1 cellular context compared by ENCODE assay signal in genomic region chr5:134019636-134020035, GRCh38.
A peak's percentile ranks its signal among the peaks of the same experiment; 100 is the strongest.
TF ChIP-seq lines count a peak whose summit lies in the region.

No MANE protein-coding gene starts in this region.

TF ChIP-seq in HepG2, 621 proteins besides CTCF, POLR2A, EP300 and RAD21:
- no peak for TF ChIP-seq U2AF2 (IDR thresholded peaks at IDR 0.05; ENCODE audit: low read depth, low read length)
- no peak for TF ChIP-seq MXD1 (CRISPR knock-in tag; IDR thresholded peaks at IDR 0.05)
- no peak for TF ChIP-seq ZNF570 (CRISPR knock-in tag; IDR thresholded peaks at IDR 0.05; ENCODE audit: borderline replicate concordance)
- no peak for TF ChIP-seq HOXA9 (CRISPR knock-in tag; IDR thresholded peaks at IDR 0.05; ENCODE audit: borderline replicate concordance)
- no peak for TF ChIP-seq USF2 (IDR thresholded peaks at IDR 0.05; ENCODE audit: low read depth, low read length)
- no peak for TF ChIP-seq USF2 (CRISPR knock-in tag; IDR thresholded peaks at IDR 0.05; ENCODE audit: borderline replicate concordance)
- 0 out of 2 replicates have a peak, but pooled peaks have one; percentile 9 for TF ChIP-seq ARID2 (CRISPR knock-in tag; IDR thresholded peaks at IDR 0.05; ENCODE audit: borderline replicate concordance)
- no peak for TF ChIP-seq TMF1 (CRISPR knock-in tag; IDR thresholded peaks at IDR 0.05; ENCODE audit: low read depth)
- no peak for TF ChIP-seq ZNF543 (CRISPR knock-in tag; IDR thresholded peaks at IDR 0.05)
- no peak for TF ChIP-seq MXD4 (CRISPR knock-in tag; IDR thresholded peaks at IDR 0.05)
- TF ChIP-seq RBFOX2 (IDR thresholded peaks at IDR 0.05; ENCODE audit: low read depth, low read length): peak; percentile 47; the same call in 1 of the 2 replicates
- peak; percentile 53 for TF ChIP-seq ZFX (CRISPR knock-in tag; IDR thresholded peaks at IDR 0.05; ENCODE audit: low read depth)
- TF ChIP-seq HDAC2 (CRISPR knock-in tag; IDR thresholded peaks at IDR 0.05): 0 out of 2 replicates have a peak, but pooled peaks have one; percentile 2
- TF ChIP-seq ZBTB3 (CRISPR knock-in tag; IDR thresholded peaks at IDR 0.05; ENCODE audit: borderline replicate concordance, low read depth): no peak
- TF ChIP-seq MYC (CRISPR knock-in tag; IDR thresholded peaks at IDR 0.05; ENCODE audit: borderline replicate concordance): peak; percentile 2; the same call in 1 of the 2 replicates
- TF ChIP-seq KDM1A (CRISPR knock-in tag; IDR thresholded peaks at IDR 0.05): no peak
- TF ChIP-seq GPN1 (CRISPR knock-in tag; IDR thresholded peaks at IDR 0.05; ENCODE audit: borderline replicate concordance): no peak
- peak; percentile 28; the same call in 1 of the 2 replicates for TF ChIP-seq ZNF281 (CRISPR knock-in tag; IDR thresholded peaks at IDR 0.05; ENCODE audit: borderline replicate concordance)
- TF ChIP-seq POLR2G (IDR thresholded peaks at IDR 0.05; ENCODE audit: low read depth, low read length): peak; percentile 12; the same call in 1 of the 2 replicates
- no peak for TF ChIP-seq ZNF101 (CRISPR knock-in tag; IDR thresholded peaks at IDR 0.05; ENCODE audit: borderline replicate concordance, low read depth)
- no peak for TF ChIP-seq IKZF4 (CRISPR knock-in tag; IDR thresholded peaks at IDR 0.05; ENCODE audit: borderline replicate concordance, low read depth, not compliant biosample characterization)
- TF ChIP-seq YY1 (IDR thresholded peaks at IDR 0.05; ENCODE audit: insufficient read depth, insufficient replicate concordance, low read depth, low read length): no peak
- TF ChIP-seq ZNF326 (CRISPR knock-in tag; IDR thresholded peaks at IDR 0.05; ENCODE audit: borderline replicate concordance): no peak
- no peak for TF ChIP-seq IKZF1 (IDR thresholded peaks at IDR 0.05)
- TF ChIP-seq ARID3A (IDR thresholded peaks at IDR 0.05; ENCODE audit: low read depth, low read length): no peak
- peak; percentile 32; the same call in 1 of the 2 replicates for TF ChIP-seq ZC3H4 (CRISPR knock-in tag; IDR thresholded peaks at IDR 0.05; ENCODE audit: borderline replicate concordance)
- 0 out of 2 replicates have a peak, but pooled peaks have one; percentile 10 for TF ChIP-seq MEF2D (CRISPR knock-in tag; IDR thresholded peaks at IDR 0.05)
